8 cellular contexts compared by ENCODE assay signal in the genomic region with DNA sequence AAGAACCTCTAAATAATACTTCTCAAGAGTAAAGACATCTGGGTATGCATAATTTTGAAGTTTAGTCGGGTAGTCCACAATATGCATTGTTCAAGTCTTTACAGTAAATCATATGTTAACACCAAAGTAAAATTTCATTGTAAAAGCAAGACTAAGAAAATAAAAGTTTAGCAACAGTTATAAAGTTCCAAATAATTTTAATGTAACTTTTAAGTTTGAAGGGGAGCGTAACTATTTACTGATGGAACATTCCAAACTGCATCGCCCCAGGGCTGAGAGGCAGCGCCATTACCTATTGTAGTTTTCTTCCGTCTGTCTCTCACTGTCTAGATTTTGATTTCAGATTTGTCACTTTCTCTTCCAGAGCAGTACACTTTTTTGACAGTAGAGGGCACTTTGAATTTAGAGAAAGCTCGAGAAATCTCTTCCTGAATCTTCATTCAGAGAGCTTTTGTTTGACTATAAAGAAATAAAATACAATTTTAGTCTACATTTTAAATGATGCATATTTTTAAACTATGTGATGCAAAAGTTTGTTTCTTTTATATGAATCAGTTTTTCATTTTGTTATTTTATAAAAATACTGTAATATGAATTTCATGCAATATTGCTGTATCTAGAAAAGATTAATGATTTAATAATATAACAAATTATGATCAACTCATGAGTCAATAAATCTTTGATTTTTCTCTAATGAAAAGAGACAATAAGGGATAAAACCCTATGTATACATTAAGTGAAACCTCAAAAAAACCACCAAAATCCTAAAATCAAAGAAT.
DNase-seq lines count a peak whose midpoint lies in the region; ATAC-seq and TF ChIP-seq lines count a peak whose summit lies in the region.

No MANE protein-coding gene starts in this region.

- TF ChIP-seq CTCF in GM12875 (IDR thresholded peaks at IDR 0.05; ENCODE audit: borderline replicate concordance, insufficient read depth, low read depth, low read length) = peak; percentile 56; the same call in 1 of the 2 replicates
- TF ChIP-seq CTCF in foreskin keratinocyte (conservative IDR thresholded peaks at IDR 0.05) = peak; percentile 84
- TF ChIP-seq CTCF in gastrocnemius medialis (IDR thresholded peaks at IDR 0.05 in 4 of 5, conservative IDR thresholded peaks at IDR 0.05 in 1 of 5) = peak; percentile 42 to 73 (median 65)

- H3K4me1 ChIP-seq in foreskin keratinocyte = peaks cover 21% of the 10 kb centered on the region
- H3K4me1 ChIP-seq in gastrocnemius medialis = peaks cover 5 to 7% of the 10 kb centered on the region in 2 donors

- intact Hi-C loops in gastrocnemius medialis (cut with DNase I; ENCODE audit: low total_unique reads) = loop anchor here (5.0 to 10.0 kb wide), 5 partner anchors 119 to 1081 kb away; no protein-coding TSS in a partner anchor

- H3K4me3 ChIP-seq in GM12875 (ENCODE audit: low read depth, low read length) = no peak overlapping the region
- no peak overlapping the region for H3K4me3 ChIP-seq in gastrocnemius medialis

- no peaks in the 10 kb centered on the region for H3K9me3 ChIP-seq in gastrocnemius medialis

- no peaks in the 10 kb centered on the region for H3K36me3 ChIP-seq in gastrocnemius medialis

- H3K27me3 ChIP-seq in foreskin keratinocyte (no peaks in the 10 kb centered on the region), gastrocnemius medialis (no peaks in the 10 kb centered on the region)

- peak; percentile 30 for DNase-seq in 8988T
- DNase-seq in NCI-H1048 (lab: John Stamatoyannopoulos, UW) = peak; percentile 36
- DNase-seq in foreskin keratinocyte = peak; percentile 45 to 69
- DNase-seq in gastrocnemius medialis = no peak
- no peak for DNase-seq in mucosa of gallbladder (ENCODE audit: low spot score)

- in situ Hi-C loops in gastrocnemius medialis (cut with MboI; ENCODE audit: low sequenced_read_pairs in 4 of 4) = loop anchor here in 3 of 4 donors (25.0 kb wide), 2 partner anchors 716 to 1141 kb away; no protein-coding TSS in a partner anchor

- peak; percentile 77 for ATAC-seq in HG02759 (IDR thresholded peaks at IDR 0.05; ENCODE audit: unreplicated experiment)
- ATAC-seq in SK-N-SH treated with all-trans-retinoic acid at 6 μM for 48 hours = peak; percentile 39
- ATAC-seq in foreskin keratinocyte = peak; percentile 48
- ATAC-seq in gastrocnemius medialis = no peak

- no peak for TF ChIP-seq POLR2A in gastrocnemius medialis (IDR thresholded peaks at IDR 0.05)

- no peak overlapping the region for H3K27ac ChIP-seq in foreskin keratinocyte
- no peak overlapping the region for H3K27ac ChIP-seq in gastrocnemius medialis

TF ChIP-seq in SK-N-SH treated with all-trans-retinoic acid at 6 μM for 48 hours, 23 proteins besides CTCF, POLR2A, EP300 and RAD21:
- TF ChIP-seq BACH2 (CRISPR knock-in tag; IDR thresholded peaks at IDR 0.05; ENCODE audit: borderline replicate concordance) (no peak), ARNTL (CRISPR knock-in tag; IDR thresholded peaks at IDR 0.05; ENCODE audit: borderline replicate concordance, low read depth) (no peak), ZFP3 (CRISPR knock-in tag; IDR thresholded peaks at IDR 0.05) (no peak), CSDC2 (CRISPR knock-in tag; IDR thresholded peaks at IDR 0.05) (no peak)
- TF ChIP-seq, protein P1, sequence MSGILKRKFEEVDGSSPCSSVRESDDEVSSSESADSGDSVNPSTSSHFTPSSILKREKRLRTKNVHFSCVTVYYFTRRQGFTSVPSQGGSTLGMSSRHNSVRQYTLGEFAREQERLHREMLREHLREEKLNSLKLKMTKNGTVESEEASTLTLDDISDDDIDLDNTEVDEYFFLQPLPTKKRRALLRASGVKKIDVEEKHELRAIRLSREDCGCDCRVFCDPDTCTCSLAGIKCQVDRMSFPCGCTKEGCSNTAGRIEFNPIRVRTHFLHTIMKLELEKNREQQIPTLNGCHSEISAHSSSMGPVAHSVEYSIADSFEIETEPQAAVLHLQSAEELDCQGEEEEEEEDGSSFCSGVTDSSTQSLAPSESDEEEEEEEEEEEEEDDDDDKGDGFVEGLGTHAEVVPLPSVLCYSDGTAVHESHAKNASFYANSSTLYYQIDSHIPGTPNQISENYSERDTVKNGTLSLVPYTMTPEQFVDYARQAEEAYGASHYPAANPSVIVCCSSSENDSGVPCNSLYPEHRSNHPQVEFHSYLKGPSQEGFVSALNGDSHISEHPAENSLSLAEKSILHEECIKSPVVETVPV (CRISPR knock-in tag; IDR thresholded peaks at IDR 0.05) = no peak

Comparison
In these comparisons a context has a peak if more than half of its experiments do, and no peak if none do; other contexts are left out.
1. DNase-seq: peak in 8988T (single experiment), NCI-H1048 (single experiment) and foreskin keratinocyte (2 of 2); none in gastrocnemius medialis (0 of 2) and mucosa of gallbladder (single experiment).
2. ATAC-seq: peak in HG02759 (single experiment), SK-N-SH treated with all-trans-retinoic acid at 6 μM for 48 hours (single experiment) and foreskin keratinocyte (single experiment); none in gastrocnemius medialis (0 of 2).
3. Peak in every context shown above with its lines, with median percentiles within 50 percentile points of each other: CTCF ChIP-seq.